Comparison of ENCODE assay signal across 18 cellular contexts in the genomic region with DNA sequence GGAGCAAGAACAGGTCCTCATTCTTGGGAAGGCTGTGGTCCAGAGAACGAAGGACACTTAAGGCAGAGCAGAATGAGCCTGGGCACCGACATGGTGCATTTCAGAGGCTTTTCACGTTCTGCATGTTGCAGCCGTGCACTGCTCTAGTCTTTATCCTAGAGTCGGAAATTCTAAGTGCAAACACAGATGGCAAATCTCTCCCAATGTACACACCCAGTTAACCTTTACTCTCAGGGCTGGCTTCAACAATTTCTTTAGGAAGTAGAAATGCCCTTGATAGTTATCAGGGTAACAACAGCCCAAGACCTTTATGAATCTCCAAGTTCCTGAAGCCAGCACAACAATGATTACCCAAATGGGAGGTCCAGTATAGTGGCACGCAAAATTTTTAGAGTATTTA. TPM values are rescaled to one million over a fixed set of nuclear protein-coding genes. Genes with fewer than 3 reads are reported as not detected.
DNase-seq lines count a peak whose midpoint lies in the region; ATAC-seq, FAIRE-seq and TF ChIP-seq lines count a peak whose summit lies in the region.
"Had no signal": no experiment of that assay in that cellular context is flagged by ENCODE, and none has a peak within 500 bp of the region (broad histone marks: within the 10 kb centered on the region; RNA-seq: fewer than 3 reads in every experiment).

No MANE protein-coding gene starts in this region.

- H2AFZ ChIP-seq in IMR-90 (replicated peaks; ENCODE audit: low read length, poor library complexity), result no peak overlapping the region
- H2AFZ ChIP-seq in astrocyte (ENCODE audit: low read depth, low read length), result no peak overlapping the region

- 89% methylated on average over 1 of the region's 6 CpGs; no CpG with 5 or more reads in 1 of the 2 experiments for WGBS in IMR-90 (ENCODE audit: extremely low coverage in 2 of 2, insufficient read length in 1 of 2), 2 experiments

- H3K4me3 Mint-ChIP-seq in astrocyte (ENCODE audit: unreplicated experiment), result no peak overlapping the region
- H3K4me3 Mint-ChIP-seq: CD4-positive, alpha-beta T cell had no signal

- TF ChIP-seq RAD21 in IMR-90 (IDR thresholded peaks at IDR 0.05; ENCODE audit: low read length), result no peak

- in situ Hi-C loops in IMR-90 (cut with MboI; ENCODE audit: low sequenced_read_pairs), result no loop called here

- no peak for TF ChIP-seq POLR2A in IMR-90 (IDR thresholded peaks at IDR 0.05; ENCODE audit: low read depth, low read length)

- H3K56ac ChIP-seq in IMR-90 (ENCODE audit: extremely low read depth, insufficient read depth, low read length), result 0 out of 2 replicates have a peak overlapping the region, but pooled peaks have one; percentile 16

- H3K9me3 ChIP-seq in BLaER1 (no peaks in the 10 kb centered on the region), IMR-90 (ENCODE audit: control insufficient read depth, insufficient read depth, low read length) (no peaks in the 10 kb centered on the region), astrocyte (ENCODE audit: insufficient read depth, low read depth, low read length) (no peaks in the 10 kb centered on the region), mucosa of descending colon (no peaks in the 10 kb centered on the region)
- H3K9me3 ChIP-seq: SJCRH30 had no signal

- H3K4me2 ChIP-seq in BLaER1 (peak overlapping the region; percentile 43), IMR-90 (ENCODE audit: low read depth, low read length) (no peak overlapping the region), astrocyte (ENCODE audit: low read length) (no peak overlapping the region)

- H3K4ac ChIP-seq in IMR-90 (ENCODE audit: low read depth, low read length), result peak overlapping the region; percentile 74

- CTCF ChIA-PET in IMR-90 (lab: Yijun Ruan, JAX), result no interaction called here

- no peak overlapping the region for H2BK5ac ChIP-seq in IMR-90 (ENCODE audit: low read depth, low read length, poor library complexity, severe bottlenecking)

- no peak overlapping the region for H3K23ac ChIP-seq in IMR-90 (ENCODE audit: low read depth, low read length)

- peak overlapping the region; percentile 62; the same call in 1 of the 2 replicates for H2AK5ac ChIP-seq in IMR-90 (ENCODE audit: low read depth, low read length)

- peak overlapping the region; percentile 46 to 49; a peak in 2 of 4 replicates for H4K8ac ChIP-seq in IMR-90 (ENCODE audit: low read depth in 2 of 2, low read length in 2 of 2)

- dilution Hi-C loops in IMR-90 (cut with HindIII; ENCODE audit: low sequenced_read_pairs, unreplicated experiment), result no loop called here

- DNase-seq in IMR-90, result no peak
- no peak for DNase-seq in astrocyte (ENCODE audit: low read depth)
- DNase-seq in mucosa of descending colon, result peak in 1 of 3 donors; percentile 21
- DNase-seq in amygdala (lab: John Stamatoyannopoulos, UW), result no peak
- no peak for DNase-seq in activated CD4-positive, alpha-beta T cell treated with anti-CD3 and anti-CD28 coated beads for 1 hour
- no peak for DNase-seq in iPS-NIHi11 (ENCODE audit: low spot score)
- no peak for DNase-seq in DMS 273 treated with DMSO at 0.1 percent for 48 hours (lab: John Stamatoyannopoulos, UW)
- DNase-seq: CD4-positive, alpha-beta T cell; DMS79; HCEC 1CT; KBM-7; NCI-H1436 treated with DMSO at 0.1 percent for 48 hours; NCI-H226; NCI-H524 treated with DMSO at 0.1 percent for 48 hours; RPMI8226; SJCRH30 had no signal

- peak overlapping the region; percentile 56 for H3K27ac Mint-ChIP-seq in astrocyte (ENCODE audit: unreplicated experiment)
- H3K27ac Mint-ChIP-seq: CD4-positive, alpha-beta T cell had no signal

- no peaks in the 10 kb centered on the region; a peak in 1 of 4 replicates for H3K79me1 ChIP-seq in IMR-90 (ENCODE audit: low read depth in 1 of 2, low read length in 2 of 2)

- ATAC-seq in IMR-90 (ENCODE audit: low read depth) (no peak), mucosa of descending colon (peak; percentile 89)

- no peak for FAIRE-seq in astrocyte (lab: Jason Lieb, UNC)

- H4K91ac ChIP-seq in IMR-90 (ENCODE audit: insufficient read depth, low read depth, low read length), result peak overlapping the region; percentile 55

- no peaks in the 10 kb centered on the region for H3K79me2 ChIP-seq in astrocyte (ENCODE audit: insufficient read depth, low read length)

- no peaks in the 10 kb centered on the region for H3K27me3 Mint-ChIP-seq in astrocyte (ENCODE audit: low read depth, unreplicated experiment)

- H3K18ac ChIP-seq in IMR-90 (ENCODE audit: low read depth, low read length), result peak overlapping the region; percentile 71; the same call in 1 of the 2 replicates

- H3K4me3 ChIP-seq in BLaER1 (no peak overlapping the region), IMR-90 (ENCODE audit: insufficient read depth, low read depth, low read length) (no peak overlapping the region), astrocyte (ENCODE audit: insufficient read depth, low read depth, low read length) (no peak overlapping the region), mucosa of descending colon (no peak overlapping the region)
- H3K4me3 ChIP-seq: SJCRH30 had no signal

- H3K14ac ChIP-seq in IMR-90 (replicated peaks; ENCODE audit: low read depth, low read length), result no peak overlapping the region; the same call in 1 of the 2 replicates

- H2BK120ac ChIP-seq in IMR-90 (ENCODE audit: low read depth, low read length), result peak overlapping the region; percentile 65

- intact Hi-C loops in IMR-90 (cut with micrococcal nuclease) (loop anchor here (5.0 kb wide), 1 partner anchor 200 kb away; no protein-coding TSS in a partner anchor), mucosa of descending colon (cut with DNase I, micrococcal nuclease) (no loop called here)

- H3K27ac ChIP-seq in BLaER1, result no peak overlapping the region
- no peak overlapping the region for H3K27ac ChIP-seq in IMR-90 (ENCODE audit: insufficient read depth, low read length)
- H3K27ac ChIP-seq in astrocyte (ENCODE audit: low read depth, low read length), result peak overlapping the region; percentile 97
- H3K27ac ChIP-seq: SJCRH30 had no signal

- POLR2A ChIA-PET in IMR-90 (lab: Charles Lee; ENCODE audit: unreplicated experiment), result no interaction called here

- peak overlapping the region; percentile 70; the same call in 1 of the 2 replicates for H4K5ac ChIP-seq in IMR-90 (ENCODE audit: low read depth, low read length)

- H3K9ac ChIP-seq in BLaER1 (no peak overlapping the region), IMR-90 (ENCODE audit: low read depth, low read length) (no peak overlapping the region), astrocyte (ENCODE audit: low read length) (no peak overlapping the region)

- TF ChIP-seq CTCF in IMR-90 (conservative IDR thresholded peaks at IDR 0.05; ENCODE audit: low read depth, low read length) (no peak), astrocyte (IDR thresholded peaks at IDR 0.05; ENCODE audit: insufficient read depth, low read depth, low read length) (no peak), mucosa of descending colon (IDR thresholded peaks at IDR 0.05) (no peak)

- peaks cover 25% of the 10 kb centered on the region for H3K9me1 ChIP-seq in IMR-90 (ENCODE audit: insufficient read depth, low read length)

- H3K36me3 Mint-ChIP-seq in astrocyte (ENCODE audit: low read depth, unreplicated experiment), result no peaks in the 10 kb centered on the region

- H3K4me1 Mint-ChIP-seq in astrocyte (ENCODE audit: low read depth, unreplicated experiment), result peaks cover 41% of the 10 kb centered on the region

- H4K20me1 ChIP-seq in BLaER1, result no peaks in the 10 kb centered on the region
- no peaks in the 10 kb centered on the region for H4K20me1 ChIP-seq in IMR-90 (ENCODE audit: insufficient read depth, low read length)
- no peaks in the 10 kb centered on the region for H4K20me1 ChIP-seq in astrocyte (ENCODE audit: insufficient read depth, low read length)

- peaks cover 3% of the 10 kb centered on the region for H3K9me3 Mint-ChIP-seq in astrocyte (ENCODE audit: unreplicated experiment)

- peak overlapping the region; percentile 61; the same call in 1 of the 3 replicates for H2BK15ac ChIP-seq in IMR-90 (ENCODE audit: low read depth, low read length)

- H3K27me3 ChIP-seq in BLaER1 (no peaks in the 10 kb centered on the region), IMR-90 (ENCODE audit: control insufficient read depth, insufficient read depth, low read length) (no peaks in the 10 kb centered on the region), astrocyte (ENCODE audit: insufficient read depth, low read length) (no peaks in the 10 kb centered on the region)
- H3K27me3 ChIP-seq: SJCRH30 had no signal

- H2AK9ac ChIP-seq in IMR-90 (replicated peaks; ENCODE audit: low read depth, low read length, poor library complexity), result no peak overlapping the region

- no TSS peak for BruUV-seq in IMR-90 (replicated peaks; lab: Mats Ljungman, UMichigan)

- H3K36me3 ChIP-seq in BLaER1 (no peaks in the 10 kb centered on the region), IMR-90 (ENCODE audit: control insufficient read depth, insufficient read depth, low read length) (no peaks in the 10 kb centered on the region), astrocyte (ENCODE audit: insufficient read depth, low read length) (no peaks in the 10 kb centered on the region), mucosa of descending colon (ENCODE audit: low read depth) (no peaks in the 10 kb centered on the region)
- H3K36me3 ChIP-seq: SJCRH30 had no signal

- H2BK20ac ChIP-seq in IMR-90 (ENCODE audit: low read depth, low read length), result peak overlapping the region; percentile 78

- H3K4me1 ChIP-seq in BLaER1, result peaks cover 23% of the 10 kb centered on the region
- H3K4me1 ChIP-seq in IMR-90 (ENCODE audit: control insufficient read depth, insufficient read depth, low read length), result peaks cover 33% of the 10 kb centered on the region
- H3K4me1 ChIP-seq in astrocyte (ENCODE audit: insufficient read depth, low read length), result peaks cover 54% of the 10 kb centered on the region
- no peaks in the 10 kb centered on the region for H3K4me1 ChIP-seq in mucosa of descending colon (ENCODE audit: low read depth)

TF ChIP-seq in IMR-90, 13 proteins besides CTCF, POLR2A, EP300 and RAD21 (continues in another document):
- TF ChIP-seq CHD1 (IDR thresholded peaks at IDR 0.05; ENCODE audit: low read depth, low read length), result no peak
- no peak for TF ChIP-seq RCOR1 (IDR thresholded peaks at IDR 0.05; ENCODE audit: insufficient replicate concordance, low read length)
- no peak for TF ChIP-seq FOS (IDR thresholded peaks at IDR 0.05; ENCODE audit: low read depth, low read length)
- TF ChIP-seq SMC3 (IDR thresholded peaks at IDR 0.05; ENCODE audit: low read depth, low read length), result no peak
- TF ChIP-seq BHLHE40 (IDR thresholded peaks at IDR 0.05; ENCODE audit: low read depth, low read length), result no peak
- no peak for TF ChIP-seq MXI1 (IDR thresholded peaks at IDR 0.05; ENCODE audit: borderline replicate concordance, low read depth, low read length)

RNA-seq across cellular contexts. Expression of a gene that starts 39.1 kb away (rescaled TPM):
- total RNA-seq in IMR-90 (2012; rRNA removed) (not detected in 2 replicates), astrocyte (not detected in 2 replicates), mucosa of descending colon (not detected)
- not detected in 2 replicates for polyA plus RNA-seq in IMR-90 (2012; rRNA removed)
- not detected in 2 replicates for polyA plus RNA-seq in IMR-90 (2012; cell fraction: cytosol; rRNA removed)
- 0.06 TPM in 1 of 2 replicates, not detected in the other for polyA plus RNA-seq in IMR-90 (2012; cell fraction: nucleus; rRNA removed; ENCODE audit: low replicate concordance)
- total RNA-seq: A673; CD4-positive, alpha-beta T cell had no signal
